In genomic region chr20:50151034-50151743, GRCh38 we compare ENCODE assay signal across 8 cellular contexts. TPM values are rescaled to one million over a fixed set of nuclear protein-coding genes. Genes with fewer than 3 reads are reported as not detected.
DNase-seq lines count a peak whose midpoint lies in the region; ATAC-seq and TF ChIP-seq lines count a peak whose summit lies in the region.

No MANE protein-coding gene starts in this region.

- WGBS in endodermal cell (ENCODE audit: insufficient coverage in 1 of 2, insufficient read length in 1 of 2), 2 experiments = 79 to 95% methylated on average over 7 to 10 of the region's 10 CpGs

- TF ChIP-seq CTCF in endodermal cell (conservative IDR thresholded peaks at IDR 0.05) (no peak), parathyroid adenoma (IDR thresholded peaks at IDR 0.05) (no peak)

- no peaks in the 10 kb centered on the region for H3K4me1 ChIP-seq in endodermal cell (ENCODE audit: control insufficient read depth, insufficient read depth, low read length)
- H3K4me1 ChIP-seq in parathyroid adenoma = peaks cover 56% of the 10 kb centered on the region

- peaks cover 33% of the 10 kb centered on the region for H3K36me3 Mint-ChIP-seq in endodermal cell (ENCODE audit: low read depth)

- H3K27me3 ChIP-seq in endodermal cell (ENCODE audit: control insufficient read depth, insufficient read depth, low read length, poor library complexity, severe bottlenecking) (no peaks in the 10 kb centered on the region), parathyroid adenoma (ENCODE audit: control insufficient read depth, insufficient read depth, low read length) (no peaks in the 10 kb centered on the region)

- no peak overlapping the region for H2AFZ ChIP-seq in parathyroid adenoma

- no peak for ATAC-seq in HG03280 (IDR thresholded peaks at IDR 0.05; ENCODE audit: unreplicated experiment)

- no peak overlapping the region for H3K4me3 ChIP-seq in endodermal cell (ENCODE audit: low read length)
- H3K4me3 ChIP-seq in parathyroid adenoma (ENCODE audit: low read depth, low read length) = peak overlapping the region; percentile 32

- H3K4me1 Mint-ChIP-seq in endodermal cell = peaks cover 39% of the 10 kb centered on the region

- H3K9me3 ChIP-seq in endodermal cell (ENCODE audit: control insufficient read depth, low read length) (no peaks in the 10 kb centered on the region), parathyroid adenoma (ENCODE audit: control insufficient read depth, low read length) (no peaks in the 10 kb centered on the region)

- H3K79me2 ChIP-seq in parathyroid adenoma = peaks cover 33% of the 10 kb centered on the region

- H3K4me2 ChIP-seq in parathyroid adenoma (ENCODE audit: low read length) = peak overlapping the region; percentile 75

- no peaks in the 10 kb centered on the region for H3K9me3 Mint-ChIP-seq in endodermal cell

- peak overlapping the region; percentile 80 for H3K4me3 Mint-ChIP-seq in endodermal cell

- DNase-seq in DMS53 (lab: John Stamatoyannopoulos, UW) = peak; percentile 78
- DNase-seq in NCI-H510A treated with DMSO at 0.1 percent for 48 hours (lab: John Stamatoyannopoulos, UW) = peak; percentile 53
- DNase-seq in endodermal cell = no peak
- DNase-seq in activated effector memory CD4-positive, alpha-beta T cell treated with anti-CD3 and anti-CD28 coated beads, Interleukin-2, amount 50 U/mL, for 16 hours = no peak
- DNase-seq in NCI-H1105 treated with DMSO at 0.1 percent for 48 hours (lab: John Stamatoyannopoulos, UW) = no peak
- DNase-seq in NAMALWA (ENCODE audit: low spot score) = no peak

- H3K9ac ChIP-seq in endodermal cell (ENCODE audit: extremely low read depth, low read length, poor library complexity, severe bottlenecking) = no peak overlapping the region
- peak overlapping the region; percentile 17 for H3K9ac ChIP-seq in parathyroid adenoma

- H3K36me3 ChIP-seq in endodermal cell (ENCODE audit: control insufficient read depth, insufficient read depth, low read length) = peaks cover 36% of the 10 kb centered on the region
- H3K36me3 ChIP-seq in parathyroid adenoma (ENCODE audit: control insufficient read depth, insufficient read depth, low read length) = no peaks in the 10 kb centered on the region

- peaks cover 4% of the 10 kb centered on the region for H3K27me3 Mint-ChIP-seq in endodermal cell (ENCODE audit: insufficient read depth)

- no peak overlapping the region for H3K27ac ChIP-seq in endodermal cell (ENCODE audit: low read depth, low read length)
- peak overlapping the region; percentile 92 for H3K27ac ChIP-seq in parathyroid adenoma

- peak overlapping the region; percentile 84 for H3K27ac Mint-ChIP-seq in endodermal cell

RNA-seq across cellular contexts. Expression of gene PEDS1, which starts 2.3 kb away (rescaled TPM):
- total RNA-seq in endodermal cell = 10 to 100 TPM; 28.0 to 30.9 TPM
- polyA plus RNA-seq in endodermal cell (2013, experiment 1 of 2) = 27.7 TPM
- 22.7 TPM for polyA plus RNA-seq in endodermal cell (2013, experiment 2 of 2)

RNA-seq across cellular contexts. Expression of gene UBE2V1, which starts 38.2 kb away (rescaled TPM):
- 100 to 1,000 TPM; 165 to 168 TPM for total RNA-seq in endodermal cell
- 148 TPM for polyA plus RNA-seq in endodermal cell (2013, experiment 1 of 2)
- 147 TPM for polyA plus RNA-seq in endodermal cell (2013, experiment 2 of 2)

RNA-seq across cellular contexts. Expression of gene CEBPB, which starts 39.4 kb away (rescaled TPM):
- total RNA-seq in endodermal cell = 10 to 100 TPM; 14.9 to 15.1 TPM
- polyA plus RNA-seq in endodermal cell (2013, experiment 1 of 2) = 11.9 TPM
- polyA plus RNA-seq in endodermal cell (2013, experiment 2 of 2) = 8.9 TPM

Comparison
In these comparisons a context has a peak if more than half of its experiments do, and no peak if none do; other contexts are left out.
1. DNase-seq: peak in DMS53 (single experiment) and NCI-H510A treated with DMSO at 0.1 percent for 48 hours (single experiment); none in endodermal cell (single experiment), activated effector memory CD4-positive, alpha-beta T cell treated with anti-CD3 and anti-CD28 coated beads, Interleukin-2, amount 50 U/mL, for 16 hours (single experiment), NCI-H1105 treated with DMSO at 0.1 percent for 48 hours (single experiment) and NAMALWA (single experiment).